ENCODE assay signal across 1 cellular context in genomic region chr12:47799357-47799955, GRCh38.
TF ChIP-seq lines count a peak whose summit lies in the region.

No MANE protein-coding gene starts in this region.

TF ChIP-seq in endothelial cell of umbilical vein, 7 proteins besides CTCF, POLR2A, EP300 and RAD21:
- TF ChIP-seq JUN (IDR thresholded peaks at IDR 0.05; ENCODE audit: borderline replicate concordance, insufficient read depth, insufficient read length, low read depth) = no peak
